In genomic region chr10:132878091-132878729, GRCh38 we compare ENCODE assay signal across 18 cellular contexts.
A peak's percentile ranks its signal among the peaks of the same experiment; 100 is the strongest.
DNase-seq lines count a peak whose midpoint lies in the region; ATAC-seq and TF ChIP-seq lines count a peak whose summit lies in the region.
"Had no signal": no experiment of that assay in that cellular context is flagged by ENCODE, and none has a peak within 500 bp of the region (broad histone marks: within the 10 kb centered on the region; RNA-seq: fewer than 3 reads in every experiment).

No MANE protein-coding gene starts in this region.

- H3K4me1 ChIP-seq in H9 (ENCODE audit: insufficient read depth, low read length) = no peaks in the 10 kb centered on the region; the same call in 1 of the 2 replicates
- peaks cover 0 to 7% (median 4%) of the 10 kb centered on the region in 4 donors for H3K4me1 ChIP-seq in sigmoid colon
- H3K4me1 ChIP-seq in lower lobe of right lung = no peaks in the 10 kb centered on the region

- no peak overlapping the region for H3K56ac ChIP-seq in H9 (ENCODE audit: insufficient read length, low read depth, low read length)

- H3K4ac ChIP-seq in H9 (ENCODE audit: low read depth, low read length) = no peak overlapping the region

- no peaks in the 10 kb centered on the region for H3K23me2 ChIP-seq in H9 (ENCODE audit: insufficient read length, low read depth, low read length, poor library complexity, severe bottlenecking)

- H3K4me1 Mint-ChIP-seq in H9 = peaks cover 7 to 9% of the 10 kb centered on the region in 2 experiments
- H3K4me1 Mint-ChIP-seq: activated CD4-positive, alpha-beta T cell treated with anti-CD3 and anti-CD28 coated beads, Interleukin-2, amount 10 ng/mL, durations not matched to agents 24 days and 14 days; activated naive CD4-positive, alpha-beta T cell treated with anti-CD3 and anti-CD28 coated beads, Interleukin-2, amount 50 U/mL, for 24 hours; CD4-positive, CD25-positive, alpha-beta regulatory T cell had no signal

- H3K4me2 ChIP-seq in H9 (ENCODE audit: insufficient read depth, insufficient read length, low read length) = no peak overlapping the region
- H3K4me2 ChIP-seq: KMS-11 had no signal

- no peak overlapping the region for H4K8ac ChIP-seq in H9 (replicated peaks; ENCODE audit: insufficient read length, low read depth, low read length)

- H3K14ac ChIP-seq in H9 (ENCODE audit: insufficient read depth, low read length) = no peak overlapping the region; the same call in 1 of the 2 replicates

- no CpG with 5 or more reads among the region's 27 CpGs for WGBS in H9 (ENCODE audit: extremely low coverage, insufficient read length, low lambda C conversion rate)
- 82 to 84% methylated on average over 27 of the region's 27 CpGs for WGBS in sigmoid colon, 2 donors

- TF ChIP-seq CTCF in H9 (conservative IDR thresholded peaks at IDR 0.05) (no peak), foreskin fibroblast (IDR thresholded peaks at IDR 0.05; ENCODE audit: low read depth, low read length) (no peak), sigmoid colon (IDR thresholded peaks at IDR 0.05) (no peak), lower lobe of right lung (IDR thresholded peaks at IDR 0.05) (no peak)

- peak; percentile 50 for DNase-seq in AG20443 (ENCODE audit: low spot score)
- DNase-seq in H9 = peak; percentile 24
- peak; percentile 13 to 45 for DNase-seq in foreskin fibroblast
- DNase-seq in sigmoid colon = peak; percentile 57
- DNase-seq in effector CD4-positive, alpha-beta T cell = no peak
- no peak for DNase-seq in lower lobe of right lung
- no peak for DNase-seq in activated gamma-delta T cell treated with Interleukin-2 at 50 U/mL for 16 hours
- DNase-seq: activated CD4-positive, alpha-beta T cell treated with anti-CD3 and anti-CD28 coated beads, Interleukin-2, amount 10 ng/mL, durations not matched to agents 24 days and 14 days; CD4-positive, CD25-positive, alpha-beta regulatory T cell; GDM1; NCI-H187; NCI-H748 treated with DMSO at 0.1 percent for 48 hours; right cardiac atrium had no signal

- peaks cover 9 to 12% of the 10 kb centered on the region in 2 experiments for H3K9me3 Mint-ChIP-seq in H9
- H3K9me3 Mint-ChIP-seq: activated CD4-positive, alpha-beta T cell treated with anti-CD3 and anti-CD28 coated beads, Interleukin-2, amount 10 ng/mL, durations not matched to agents 24 days and 14 days; activated naive CD4-positive, alpha-beta T cell treated with anti-CD3 and anti-CD28 coated beads, Interleukin-2, amount 50 U/mL, for 24 hours had no signal

- no peak overlapping the region for H2BK15ac ChIP-seq in H9 (ENCODE audit: low read depth, low read length)

- intact Hi-C loops in sigmoid colon (cut with DNase I) = no loop called here
- intact Hi-C loops in lower lobe of right lung (cut with DNase I) = no loop called here

- no peak overlapping the region for H2AFZ ChIP-seq in H9 (ENCODE audit: low read length)

- H3K27ac ChIP-seq in H9 (ENCODE audit: insufficient read length, low read depth, low read length) (no peak overlapping the region), sigmoid colon (no peak overlapping the region), lower lobe of right lung (no peak overlapping the region)
- H3K27ac ChIP-seq: KMS-11, thoracic aorta had no signal

- no peak for ATAC-seq in GM18498 (IDR thresholded peaks at IDR 0.05; ENCODE audit: unreplicated experiment)
- no peak for ATAC-seq in lower lobe of right lung

- no peak overlapping the region for H3K18ac ChIP-seq in H9 (ENCODE audit: insufficient read length, low read depth, low read length)

- no peaks in the 10 kb centered on the region for H3K79me2 ChIP-seq in H9 (ENCODE audit: insufficient read depth, low read length)

- no peak overlapping the region for H3T11ph ChIP-seq in H9 (ENCODE audit: low read length)

- peak overlapping the region in 1 of 3 experiments; percentile 44; a peak in 1 of 7 replicates for H3K27ac Mint-ChIP-seq in H9
- H3K27ac Mint-ChIP-seq: activated CD4-positive, alpha-beta T cell treated with anti-CD3 and anti-CD28 coated beads, Interleukin-2, amount 10 ng/mL, durations not matched to agents 24 days and 14 days; activated naive CD4-positive, alpha-beta T cell treated with anti-CD3 and anti-CD28 coated beads, Interleukin-2, amount 50 U/mL, for 24 hours; CD4-positive, CD25-positive, alpha-beta regulatory T cell had no signal

- H2BK20ac ChIP-seq in H9 (ENCODE audit: low read depth, low read length, poor library complexity, severe bottlenecking) = no peak overlapping the region

- H3K9me3 ChIP-seq in H9 (ENCODE audit: control insufficient read depth, low read depth, low read length) (peaks cover 5% of the 10 kb centered on the region), sigmoid colon (peaks cover 0 to 3% (median 0%) of the 10 kb centered on the region in 4 donors), lower lobe of right lung (no peaks in the 10 kb centered on the region)
- H3K9me3 ChIP-seq: thoracic aorta had no signal

- TF ChIP-seq EP300 in sigmoid colon (IDR thresholded peaks at IDR 0.05) = no peak

- H2BK5ac ChIP-seq in H9 (ENCODE audit: insufficient read length, low read length) = no peak overlapping the region

- no peak overlapping the region for H2BK12ac ChIP-seq in H9 (ENCODE audit: insufficient read length, low read depth, low read length)

- H2BK120ac ChIP-seq in H9 (ENCODE audit: low read depth, low read length, poor library complexity, severe bottlenecking) = no peak overlapping the region

- no peaks in the 10 kb centered on the region for H3K27me3 ChIP-seq in H9 (ENCODE audit: insufficient read depth, low read length)
- peaks cover 0 to 32% (median 5%) of the 10 kb centered on the region in 3 donors for H3K27me3 ChIP-seq in sigmoid colon
- H3K27me3 ChIP-seq in lower lobe of right lung (ENCODE audit: low read depth) = peaks cover 35% of the 10 kb centered on the region

- H3K23ac ChIP-seq in H9 (ENCODE audit: insufficient read length, low read depth, low read length) = no peak overlapping the region

- no peak overlapping the region for H3K4me3 Mint-ChIP-seq in H9
- H3K4me3 Mint-ChIP-seq: activated CD4-positive, alpha-beta T cell treated with anti-CD3 and anti-CD28 coated beads, Interleukin-2, amount 10 ng/mL, durations not matched to agents 24 days and 14 days; activated naive CD4-positive, alpha-beta T cell treated with anti-CD3 and anti-CD28 coated beads, Interleukin-2, amount 50 U/mL, for 24 hours; CD4-positive, CD25-positive, alpha-beta regulatory T cell had no signal

- no peak overlapping the region for H3K4me3 ChIP-seq in foreskin fibroblast (ENCODE audit: low read depth in 1 of 2, low read length in 2 of 2)
- no peak overlapping the region for H3K4me3 ChIP-seq in sigmoid colon
- no peak overlapping the region for H3K4me3 ChIP-seq in lower lobe of right lung
- H3K4me3 ChIP-seq: lung, thoracic aorta had no signal

- TF ChIP-seq POLR2A in sigmoid colon (IDR thresholded peaks at IDR 0.05) = no peak

- H3K9ac ChIP-seq in H9 (ENCODE audit: extremely low read depth, insufficient read length, low read length) = no peak overlapping the region
- H3K9ac ChIP-seq: KMS-11 had no signal

- no peak overlapping the region for H2AK5ac ChIP-seq in H9 (ENCODE audit: insufficient read length, low read length)

- H3K27me3 Mint-ChIP-seq in H9 (ENCODE audit: low read depth) = peaks cover 11% of the 10 kb centered on the region

- peaks cover 3 to 8% (median 8%) of the 10 kb centered on the region in 3 experiments; a peak in 6 of 7 replicates for H3K36me3 Mint-ChIP-seq in H9 (ENCODE audit: insufficient read depth in 1 of 3, low read depth in 3 of 3)
- H3K36me3 Mint-ChIP-seq: activated naive CD4-positive, alpha-beta T cell treated with anti-CD3 and anti-CD28 coated beads, Interleukin-2, amount 50 U/mL, for 24 hours; CD4-positive, CD25-positive, alpha-beta regulatory T cell had no signal

- H4K91ac ChIP-seq in H9 (ENCODE audit: insufficient read length, low read depth, low read length) = no peak overlapping the region

- H4K5ac ChIP-seq in H9 (ENCODE audit: insufficient read length, low read depth, low read length) = no peak overlapping the region

- no peaks in the 10 kb centered on the region for H3K79me1 ChIP-seq in H9 (ENCODE audit: insufficient read depth, low read depth, low read length, poor library complexity, severe bottlenecking)

- H3K36me3 ChIP-seq in sigmoid colon = no peaks in the 10 kb centered on the region
- H3K36me3 ChIP-seq in lower lobe of right lung = no peaks in the 10 kb centered on the region
- H3K36me3 ChIP-seq: thoracic aorta had no signal

- no peaks in the 10 kb centered on the region for H4K20me1 ChIP-seq in H9 (ENCODE audit: control insufficient read depth, insufficient read depth, insufficient read length)

Comparison
In these comparisons a context has a peak if more than half of its experiments do, and no peak if none do; other contexts are left out.
1. DNase-seq: peak in AG20443 (single experiment), H9 (single experiment), foreskin fibroblast (2 of 2) and sigmoid colon (single experiment); none in effector CD4-positive, alpha-beta T cell (single experiment), lower lobe of right lung (single experiment) and activated gamma-delta T cell treated with Interleukin-2 at 50 U/mL for 16 hours (single experiment).